1 cellular context compared by ENCODE assay signal in genomic region chr2:65373365-65373918, GRCh38.
TF ChIP-seq lines count a peak whose summit lies in the region.

No MANE protein-coding gene starts in this region.

TF ChIP-seq in K562, 482 proteins besides CTCF, POLR2A, EP300 and RAD21 (continued from another document):
- TF ChIP-seq ZNF3 (CRISPR knock-in tag; IDR thresholded peaks at IDR 0.05) (peak; percentile 77; the same call in 1 of the 2 replicates), MYBL2 (IDR thresholded peaks at IDR 0.05; ENCODE audit: low read depth) (no peak), MYBL2 (CRISPR knock-in tag; IDR thresholded peaks at IDR 0.05; ENCODE audit: borderline replicate concordance) (no peak), AFF4 (CRISPR knock-in tag; IDR thresholded peaks at IDR 0.05) (no peak), ZFP36 (IDR thresholded peaks at IDR 0.05; ENCODE audit: low read depth, low read length, partially characterized antibody) (no peak), HMBOX1 (IDR thresholded peaks at IDR 0.05) (0 out of 2 replicates have a peak, but pooled peaks have one; percentile 4), ZNF146 (CRISPR knock-in tag; IDR thresholded peaks at IDR 0.05; ENCODE audit: unreplicated experiment) (no peak), MEF2A (IDR thresholded peaks at IDR 0.05; ENCODE audit: control insufficient read depth, low read depth, low read length) (no peak), NRF1 (conservative IDR thresholded peaks at IDR 0.05 in 1 of 2, IDR thresholded peaks at IDR 0.05 in 1 of 2) (no peak), DMBX1 (CRISPR knock-in tag; IDR thresholded peaks at IDR 0.05; ENCODE audit: borderline replicate concordance) (no peak), ZNF24 (IDR thresholded peaks at IDR 0.05) (no peak), KDM2B (CRISPR knock-in tag; IDR thresholded peaks at IDR 0.05) (no peak), MXD1 (CRISPR knock-in tag; IDR thresholded peaks at IDR 0.05; ENCODE audit: borderline replicate concordance, poor library complexity, severe bottlenecking) (no peak), MCM5 (IDR thresholded peaks at IDR 0.05; ENCODE audit: low read depth) (no peak), KLF16 (IDR thresholded peaks at IDR 0.05) (no peak), MIER1 (IDR thresholded peaks at IDR 0.05; ENCODE audit: low read depth) (no peak)
